ENCODE assay signal across 9 cellular contexts in genomic region chr2:190627881-190628412, GRCh38. TPM values are rescaled to one million over a fixed set of nuclear protein-coding genes. Genes with fewer than 3 reads are reported as not detected.
A peak's percentile ranks its signal among the peaks of the same experiment; 100 is the strongest.
DNase-seq lines count a peak whose midpoint lies in the region; ATAC-seq, FAIRE-seq and TF ChIP-seq lines count a peak whose summit lies in the region.
"Had no signal": no experiment of that assay in that cellular context is flagged by ENCODE, and none has a peak within 500 bp of the region (broad histone marks: within the 10 kb centered on the region; RNA-seq: fewer than 3 reads in every experiment).

No MANE protein-coding gene starts in this region.

- no peak for FAIRE-seq in kidney (lab: Jason Lieb, UNC)

- H3K9me3 ChIP-seq in kidney (ENCODE audit: control insufficient read depth in 1 of 2, low read length in 2 of 2): no peaks in the 10 kb centered on the region

- TF ChIP-seq CTCF in brain (conservative IDR thresholded peaks at IDR 0.05): no peak
- no peak for TF ChIP-seq CTCF in kidney (IDR thresholded peaks at IDR 0.05; ENCODE audit: borderline replicate concordance, extremely low read depth, insufficient read depth)

- H3K9ac ChIP-seq in kidney (ENCODE audit: low read length in 2 of 2): peak overlapping the region; percentile 46 to 53

- H3K4me3 ChIP-seq in kidney (ENCODE audit: low read length in 2 of 2): peak overlapping the region; percentile 63 to 73

- H3K4me3 Mint-ChIP-seq in brain: peak overlapping the region; percentile 76 to 86 (median 82)
- H3K4me3 Mint-ChIP-seq in stimulated activated memory B cell treated with anti-CD40 and anti-IgM and Interleukin-4, amounts not matched to agents 10 μg/mL and 1 μg/mL and 100 μg/mL, for 72 hours: peak overlapping the region; percentile 84

- peak overlapping the region; percentile 46 to 92 (median 85) for H3K27ac Mint-ChIP-seq in brain
- H3K27ac Mint-ChIP-seq in stimulated activated memory B cell treated with anti-CD40 and anti-IgM and Interleukin-4, amounts not matched to agents 10 μg/mL and 1 μg/mL and 100 μg/mL, for 72 hours: peak overlapping the region; percentile 7

- peak overlapping the region in 1 of 2 donors; percentile 1 for H3K27ac ChIP-seq in kidney (ENCODE audit: low read depth in 2 of 2, low read length in 2 of 2)

- H3K27me3 Mint-ChIP-seq in brain: peaks cover 8% of the 10 kb centered on the region
- H3K27me3 Mint-ChIP-seq in stimulated activated memory B cell treated with anti-CD40 and anti-IgM and Interleukin-4, amounts not matched to agents 10 μg/mL and 1 μg/mL and 100 μg/mL, for 72 hours: peaks cover 9% of the 10 kb centered on the region

- peaks cover 4 to 15% (median 5%) of the 10 kb centered on the region in 5 experiments for H3K9me3 Mint-ChIP-seq in brain
- H3K9me3 Mint-ChIP-seq in stimulated activated memory B cell treated with anti-CD40 and anti-IgM and Interleukin-4, amounts not matched to agents 10 μg/mL and 1 μg/mL and 100 μg/mL, for 72 hours: peaks cover 3% of the 10 kb centered on the region

- H3K36me3 Mint-ChIP-seq in brain: peaks cover 4% of the 10 kb centered on the region
- peaks cover 5% of the 10 kb centered on the region for H3K36me3 Mint-ChIP-seq in stimulated activated memory B cell treated with anti-CD40 and anti-IgM and Interleukin-4, amounts not matched to agents 10 μg/mL and 1 μg/mL and 100 μg/mL, for 72 hours

- peak; percentile 37 for DNase-seq in activated CD4-positive, alpha-beta T cell treated with anti-CD3 and anti-CD28 coated beads for 48 hours
- DNase-seq in activated CD4-positive, alpha-beta T cell treated with anti-CD3 and anti-CD28 coated beads for 4 hours: no peak
- DNase-seq in NCI-H526 treated with DMSO at 0.1 percent for 48 hours (lab: John Stamatoyannopoulos, UW) (peak; percentile 70), kidney (peak; percentile 76), HuH-7.5 (ENCODE audit: low spot score) (no peak)
- DNase-seq: DND-41 had no signal

- H3K4me1 ChIP-seq in kidney (ENCODE audit: control insufficient read depth in 1 of 2, insufficient read depth in 1 of 2, low read depth in 1 of 2, low read length in 2 of 2): peaks cover 0 to 3% of the 10 kb centered on the region in 2 donors

- ATAC-seq in HG02852 (IDR thresholded peaks at IDR 0.05; ENCODE audit: unreplicated experiment): peak; percentile 86
- ATAC-seq in stimulated activated memory B cell treated with anti-CD40 and anti-IgM and Interleukin-4, amounts not matched to agents 10 μg/mL and 1 μg/mL and 100 μg/mL, for 72 hours: peak; percentile 80

- H3K36me3 ChIP-seq in kidney (ENCODE audit: control insufficient read depth in 1 of 2, insufficient read depth in 2 of 2, low read length in 2 of 2): no peaks in the 10 kb centered on the region

- intact Hi-C loops in kidney (cut with DNase I): no loop called here

- peaks cover 25% of the 10 kb centered on the region for H3K4me1 Mint-ChIP-seq in brain
- H3K4me1 Mint-ChIP-seq in stimulated activated memory B cell treated with anti-CD40 and anti-IgM and Interleukin-4, amounts not matched to agents 10 μg/mL and 1 μg/mL and 100 μg/mL, for 72 hours: peaks cover 11% of the 10 kb centered on the region

RNA-seq across cellular contexts. Expression of gene NAB1, which starts 20.9 kb away (rescaled TPM):
- polyA plus RNA-seq in brain (ENCODE audit: insufficient read depth, low read depth, low replicate concordance) (27.4 TPM), kidney (ENCODE audit: insufficient read depth, low read depth, low replicate concordance) (10.4 TPM)
- total RNA-seq in kidney: 45.0 TPM

Comparison
In these comparisons a context has a peak if more than half of its experiments do, and no peak if none do; other contexts are left out.
1. DNase-seq: peak in activated CD4-positive, alpha-beta T cell treated with anti-CD3 and anti-CD28 coated beads for 48 hours (single experiment), NCI-H526 treated with DMSO at 0.1 percent for 48 hours (single experiment) and kidney (single experiment); none in activated CD4-positive, alpha-beta T cell treated with anti-CD3 and anti-CD28 coated beads for 4 hours (0 of 2) and HuH-7.5 (single experiment).